In the genomic region with DNA sequence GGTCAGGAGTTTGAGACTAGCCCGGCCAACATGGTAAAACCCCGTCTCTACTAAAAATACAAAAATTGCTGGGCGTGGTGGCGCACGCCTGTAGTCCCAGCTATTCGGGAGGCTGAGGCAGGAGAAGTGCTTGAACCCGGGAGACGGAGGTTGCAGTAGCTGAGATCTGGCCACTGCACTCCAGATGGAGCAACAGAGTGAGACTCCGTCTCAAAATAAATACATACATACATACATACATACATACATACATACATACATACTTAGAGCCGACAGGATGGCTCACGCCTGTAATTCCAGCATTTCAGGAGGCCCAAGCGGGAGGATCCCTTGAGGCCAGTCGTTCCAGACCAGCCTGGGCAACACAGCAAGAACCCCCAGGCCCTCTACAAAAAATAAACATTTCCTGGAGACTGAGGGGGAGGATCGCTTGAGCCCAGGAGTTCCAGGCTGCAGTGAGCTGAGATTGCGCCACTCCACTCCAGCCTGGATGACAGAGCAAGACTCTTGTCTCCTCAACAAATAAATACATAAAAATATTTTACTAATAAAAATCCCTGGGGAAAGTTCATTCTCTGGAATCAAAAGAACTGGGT, we compare ENCODE assay signal across 9 cellular contexts. TPM values are rescaled to one million over a fixed set of nuclear protein-coding genes. Genes with fewer than 3 reads are reported as not detected.
DNase-seq lines count a peak whose midpoint lies in the region; FAIRE-seq and TF ChIP-seq lines count a peak whose summit lies in the region.
"Had no signal": no experiment of that assay in that cellular context is flagged by ENCODE, and none has a peak within 500 bp of the region (broad histone marks: within the 10 kb centered on the region; RNA-seq: fewer than 3 reads in every experiment).

No MANE protein-coding gene starts in this region.

- no peak for TF ChIP-seq CTCF in H9 (conservative IDR thresholded peaks at IDR 0.05)
- no peak for TF ChIP-seq CTCF in WERI-Rb-1 (IDR thresholded peaks at IDR 0.05; ENCODE audit: low read depth, low read length)
- no peak for TF ChIP-seq CTCF in foreskin fibroblast (IDR thresholded peaks at IDR 0.05; ENCODE audit: low read depth, low read length)
- TF ChIP-seq CTCF in kidney (IDR thresholded peaks at IDR 0.05; ENCODE audit: borderline replicate concordance, extremely low read depth, insufficient read depth), result no peak

- H2BK120ac ChIP-seq in H9 (ENCODE audit: low read depth, low read length, poor library complexity, severe bottlenecking), result no peak overlapping the region

- no peak overlapping the region for H2BK12ac ChIP-seq in H9 (ENCODE audit: insufficient read length, low read depth, low read length)

- H3K14ac ChIP-seq in H9 (ENCODE audit: insufficient read depth, low read length), result no peak overlapping the region

- intact Hi-C loops in kidney (cut with DNase I), result no loop called here

- H3K79me2 ChIP-seq in H9 (ENCODE audit: insufficient read depth, low read length), result peaks cover 15% of the 10 kb centered on the region; the same call in 1 of the 2 replicates

- H3K9ac ChIP-seq in H9 (ENCODE audit: extremely low read depth, insufficient read length, low read length), result no peak overlapping the region
- peak overlapping the region in 1 of 2 donors; percentile 98 for H3K9ac ChIP-seq in kidney (ENCODE audit: low read length in 2 of 2)

- H2BK20ac ChIP-seq in H9 (ENCODE audit: low read depth, low read length, poor library complexity, severe bottlenecking), result no peak overlapping the region

- H3K9me3 Mint-ChIP-seq in H9, result peaks cover 0 to 3% of the 10 kb centered on the region in 2 experiments; a peak in 1 of 5 replicates

- H3K4me3 Mint-ChIP-seq in H9, result peak overlapping the region; percentile 98 to 99

- H4K5ac ChIP-seq in H9 (ENCODE audit: insufficient read length, low read depth, low read length), result no peak overlapping the region

- peaks cover 10% of the 10 kb centered on the region for H3K23me2 ChIP-seq in H9 (ENCODE audit: insufficient read length, low read depth, low read length, poor library complexity, severe bottlenecking)

- peaks cover 8 to 15% of the 10 kb centered on the region in 2 experiments for H3K4me1 Mint-ChIP-seq in H9

- no peak overlapping the region for H2AFZ ChIP-seq in H9 (ENCODE audit: low read length)

- H3K36me3 ChIP-seq in WERI-Rb-1 (no peaks in the 10 kb centered on the region; the same call in 1 of the 2 replicates), kidney (ENCODE audit: control insufficient read depth in 1 of 2, insufficient read depth in 2 of 2, low read length in 2 of 2) (no peaks in the 10 kb centered on the region)

- H3K4me1 ChIP-seq in H9 (ENCODE audit: insufficient read depth, low read length) (no peaks in the 10 kb centered on the region), kidney (ENCODE audit: control insufficient read depth in 1 of 2, insufficient read depth in 1 of 2, low read depth in 1 of 2, low read length in 2 of 2) (peaks cover 8 to 9% of the 10 kb centered on the region in 2 donors)

- FAIRE-seq in kidney (lab: Jason Lieb, UNC), result no peak
- FAIRE-seq: colon had no signal

- H4K20me1 ChIP-seq in H9 (ENCODE audit: control insufficient read depth, insufficient read depth, insufficient read length), result no peaks in the 10 kb centered on the region

- DNase-seq in H9 (no peak), WERI-Rb-1 (no peak), foreskin fibroblast (peak in 1 of 2 donors; percentile 56), skeletal muscle cell (ENCODE audit: low read depth) (no peak), UCSD-AML1 (lab: John Stamatoyannopoulos, UW; ENCODE audit: unreplicated experiment) (no peak), kidney (no peak), NK-92 (lab: John Stamatoyannopoulos, UW; ENCODE audit: unreplicated experiment) (no peak), inferior parietal cortex (ENCODE audit: extremely low spot score) (no peak)

- H3K9me3 ChIP-seq in H9 (ENCODE audit: control insufficient read depth, low read depth, low read length) (no peaks in the 10 kb centered on the region), WERI-Rb-1 (ENCODE audit: severe bottlenecking) (no peaks in the 10 kb centered on the region), kidney (ENCODE audit: control insufficient read depth in 1 of 2, low read length in 2 of 2) (no peaks in the 10 kb centered on the region)

- peak overlapping the region; percentile 52 for H3K4me2 ChIP-seq in H9 (ENCODE audit: insufficient read depth, insufficient read length, low read length)

- H3K79me1 ChIP-seq in H9 (ENCODE audit: insufficient read depth, low read depth, low read length, poor library complexity, severe bottlenecking), result peaks cover 3% of the 10 kb centered on the region

- H3T11ph ChIP-seq in H9 (ENCODE audit: low read length), result no peak overlapping the region

- H3K27ac Mint-ChIP-seq in H9, result peak overlapping the region; percentile 100; a peak in 6 of 7 replicates

- H3K27ac ChIP-seq in H9 (ENCODE audit: insufficient read length, low read depth, low read length) (no peak overlapping the region), WERI-Rb-1 (peak overlapping the region; percentile 96), kidney (ENCODE audit: low read depth in 2 of 2, low read length in 2 of 2) (peak overlapping the region in 1 of 2 donors; percentile 34)

- no peak overlapping the region for H3K56ac ChIP-seq in H9 (ENCODE audit: insufficient read length, low read depth, low read length)

- no peak overlapping the region for H3K18ac ChIP-seq in H9 (ENCODE audit: insufficient read length, low read depth, low read length)

- no peak overlapping the region for H4K91ac ChIP-seq in H9 (ENCODE audit: insufficient read length, low read depth, low read length)

- H3K23ac ChIP-seq in H9 (ENCODE audit: insufficient read length, low read depth, low read length), result no peak overlapping the region

- H3K4me3 ChIP-seq in WERI-Rb-1 (ENCODE audit: low read depth, low read length) (peak overlapping the region; percentile 79), foreskin fibroblast (ENCODE audit: low read depth in 1 of 2, low read length in 2 of 2) (peak overlapping the region; percentile 84 to 97), skeletal muscle cell (ENCODE audit: low read depth, low read length) (peak overlapping the region; percentile 82), kidney (ENCODE audit: low read length in 2 of 2) (peak overlapping the region in 1 of 2 donors; percentile 98)

- peaks cover 13% of the 10 kb centered on the region; the same call in 1 of the 2 replicates for H3K27me3 Mint-ChIP-seq in H9 (ENCODE audit: low read depth)

- no peak overlapping the region for H2AK5ac ChIP-seq in H9 (ENCODE audit: insufficient read length, low read length)

- no peak overlapping the region for H3K4ac ChIP-seq in H9 (ENCODE audit: low read depth, low read length)

- no CpG with 5 or more reads among the region's 15 CpGs for WGBS in H9 (ENCODE audit: extremely low coverage, insufficient read length, low lambda C conversion rate)

- H2BK5ac ChIP-seq in H9 (ENCODE audit: insufficient read length, low read length), result no peak overlapping the region

- no peak overlapping the region for H4K8ac ChIP-seq in H9 (replicated peaks; ENCODE audit: insufficient read length, low read depth, low read length)

- H2BK15ac ChIP-seq in H9 (ENCODE audit: low read depth, low read length), result no peak overlapping the region

- H3K27me3 ChIP-seq in H9 (ENCODE audit: insufficient read depth, low read length) (no peaks in the 10 kb centered on the region), WERI-Rb-1 (ENCODE audit: insufficient read depth, low read depth, severe bottlenecking) (no peaks in the 10 kb centered on the region)

- H3K36me3 Mint-ChIP-seq in H9 (ENCODE audit: insufficient read depth in 1 of 3, low read depth in 3 of 3), result no peaks in the 10 kb centered on the region

RNA-seq across cellular contexts. Expression of gene FBXL18, which starts 0.9 kb away (rescaled TPM):
- total RNA-seq in H9 (2021) (22.2 and 22.6 TPM in 2 replicates), kidney (11.6 TPM)
- polyA plus RNA-seq in kidney (ENCODE audit: insufficient read depth, low read depth, low replicate concordance), result 1.4 TPM

RNA-seq across cellular contexts. Expression of gene ACTB, which starts 15.9 kb away (rescaled TPM):
- total RNA-seq in H9 (2021) (5,597 and 5,803 TPM in 2 replicates), kidney (3,873 TPM)
- 2,804 TPM for polyA plus RNA-seq in kidney (ENCODE audit: insufficient read depth, low read depth, low replicate concordance)
